22 cellular contexts compared by ENCODE assay signal in genomic region chr9:26034776-26035175, GRCh38.
"Had no signal": no experiment of that assay in that cellular context is flagged by ENCODE, and none has a peak within 500 bp of the region (broad histone marks: within the 10 kb centered on the region; RNA-seq: fewer than 3 reads in every experiment).

No MANE protein-coding gene starts in this region.

- H3K4me3 Mint-ChIP-seq: memory B cell; naive thymus-derived CD4-positive, alpha-beta T cell; nephron; neural progenitor cell; stimulated activated naive B cell treated with anti-CD40 and anti-IgM and Interleukin-4, amounts not matched to agents 10 μg/mL and 1 μg/mL and 100 μg/mL, for 72 hours; stimulated activated naive CD8-positive, alpha-beta T cell treated with anti-CD3 and anti-CD28 coated beads, Interleukin-15, Interleukin-2, amounts not matched to agents 100 ng/mL and 50 ng/mL, for 24 hours had no signal

- DNase-seq: dermis blood vessel endothelial cell; effector memory CD4-positive, alpha-beta T cell; kidney; midbrain; naive thymus-derived CD4-positive, alpha-beta T cell; right lobe of liver; small intestine; stimulated activated CD4-positive, alpha-beta T cell treated with anti-CD3 and anti-CD28 coated beads, Interleukin-15, amount 100 ng/mL, for 24 hours; stimulated activated CD4-positive, alpha-beta T cell treated with anti-CD3 and anti-CD28 coated beads, Interleukin-2, amount 100 ng/mL, for 48 hours; stimulated activated naive B cell treated with anti-CD40 and anti-IgM and Interleukin-4, amounts not matched to agents 10 μg/mL and 1 μg/mL and 100 μg/mL, for 72 hours; transverse colon had no signal

- ATAC-seq: left lobe of liver; naive thymus-derived CD4-positive, alpha-beta T cell; right lobe of liver; stimulated activated naive B cell treated with anti-CD40 and anti-IgM and Interleukin-4, amounts not matched to agents 10 μg/mL and 1 μg/mL and 100 μg/mL, for 72 hours had no signal

- H3K27me3 Mint-ChIP-seq: memory B cell; naive thymus-derived CD4-positive, alpha-beta T cell; progenitor cell of endocrine pancreas; stimulated activated naive B cell treated with anti-CD40 and anti-IgM and Interleukin-4, amounts not matched to agents 10 μg/mL and 1 μg/mL and 100 μg/mL, for 72 hours; stimulated activated naive CD8-positive, alpha-beta T cell treated with anti-CD3 and anti-CD28 coated beads, Interleukin-15, Interleukin-2, amounts not matched to agents 100 ng/mL and 50 ng/mL, for 24 hours had no signal

- H3K36me3 Mint-ChIP-seq: memory B cell; naive thymus-derived CD4-positive, alpha-beta T cell; neural progenitor cell; stimulated activated naive B cell treated with anti-CD40 and anti-IgM and Interleukin-4, amounts not matched to agents 10 μg/mL and 1 μg/mL and 100 μg/mL, for 72 hours had no signal

- H3K27ac ChIP-seq: coronary artery, esophagus muscularis mucosa, neural progenitor cell, parathyroid adenoma, right lobe of liver, transverse colon, vagina had no signal

- H3K4me3 ChIP-seq: coronary artery, esophagus muscularis mucosa, lung, neural progenitor cell, right lobe of liver, transverse colon, vagina had no signal

- H3K27me3 ChIP-seq: esophagus muscularis mucosa, neural progenitor cell, right lobe of liver, transverse colon, vagina had no signal

- H3K4me1 Mint-ChIP-seq: memory B cell; naive thymus-derived CD4-positive, alpha-beta T cell; neural progenitor cell; stimulated activated naive B cell treated with anti-CD40 and anti-IgM and Interleukin-4, amounts not matched to agents 10 μg/mL and 1 μg/mL and 100 μg/mL, for 72 hours had no signal

- H3K36me3 ChIP-seq: esophagus muscularis mucosa, neural progenitor cell, right lobe of liver, transverse colon, vagina had no signal
